9 cellular contexts compared by ENCODE assay signal in the genomic region with DNA sequence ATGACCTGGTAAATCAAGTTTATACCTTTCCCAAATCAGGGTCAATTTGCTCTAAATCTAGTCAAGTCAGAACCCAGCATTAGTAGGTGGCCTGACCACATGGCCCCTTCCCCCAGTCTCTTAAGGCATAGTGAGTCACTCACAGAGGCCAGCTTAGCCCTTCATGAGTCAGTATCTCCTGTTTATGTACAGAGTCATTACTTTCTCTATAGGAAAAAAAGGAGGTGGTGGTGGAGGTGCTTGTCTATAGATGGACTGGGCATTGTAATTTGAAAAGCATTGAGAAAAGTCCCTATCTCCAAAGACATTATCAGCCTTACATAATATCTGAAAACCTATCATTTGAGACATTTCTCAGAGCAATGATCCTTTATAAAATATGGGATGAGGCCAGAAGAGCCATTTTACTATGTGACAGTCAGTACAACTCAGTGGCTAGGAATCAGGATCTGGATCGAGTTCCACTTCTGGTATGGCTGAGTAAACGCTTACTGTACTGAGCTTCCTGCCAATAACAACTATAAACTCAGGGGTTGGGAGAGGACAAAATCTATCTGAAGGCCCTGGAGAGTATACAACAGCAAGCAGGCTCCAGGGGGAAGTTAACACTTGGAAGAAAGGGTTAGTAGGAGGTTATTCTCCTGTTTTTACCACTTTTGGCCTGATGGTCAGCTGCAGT. TPM values are rescaled to one million over a fixed set of nuclear protein-coding genes. Genes with fewer than 3 reads are reported as not detected.
DNase-seq lines count a peak whose midpoint lies in the region; ATAC-seq and TF ChIP-seq lines count a peak whose summit lies in the region.
"Had no signal": no experiment of that assay in that cellular context is flagged by ENCODE, and none has a peak within 500 bp of the region (broad histone marks: within the 10 kb centered on the region; RNA-seq: fewer than 3 reads in every experiment).

No MANE protein-coding gene starts in this region.

- peak overlapping the region; percentile 48 for H3K4me2 ChIP-seq in SK-N-SH

- peaks cover 20% of the 10 kb centered on the region for H3K27me3 Mint-ChIP-seq in activated T-cell treated with anti-CD3 and anti-CD28 coated beads, Interleukin-2, amount 50 U/mL, for 24 hours
- H3K27me3 Mint-ChIP-seq in type B pancreatic cell, result no peaks in the 10 kb centered on the region

- TF ChIP-seq CTCF in SK-N-SH (IDR thresholded peaks at IDR 0.05), result no peak
- TF ChIP-seq CTCF in fibroblast of the aortic adventitia (IDR thresholded peaks at IDR 0.05; ENCODE audit: insufficient read depth, low read length), result no peak
- TF ChIP-seq CTCF in type B pancreatic cell (conservative IDR thresholded peaks at IDR 0.05), result no peak

- peak overlapping the region in 1 of 2 experiments; percentile 100; a peak in 2 of 4 replicates for H3K27ac ChIP-seq in SK-N-SH (ENCODE audit: low read depth in 2 of 2, low read length in 1 of 2)

- H3K4me3 ChIP-seq in SK-N-SH (ENCODE audit: low read depth in 2 of 2, low read length in 1 of 2) (0 out of 4 replicates have a peak overlapping the region, but pooled peaks of 1 of the 2 experiments have one; percentile 24), fibroblast of the aortic adventitia (ENCODE audit: low read depth, low read length) (no peak overlapping the region)

- H3K9ac ChIP-seq in SK-N-SH, result peak overlapping the region; percentile 65

- peaks cover 16% of the 10 kb centered on the region; the same call in 1 of the 2 replicates for H3K9me3 ChIP-seq in SK-N-SH

- no peaks in the 10 kb centered on the region for H3K79me2 ChIP-seq in SK-N-SH (ENCODE audit: insufficient read depth)

- H3K4me1 Mint-ChIP-seq in activated T-cell treated with anti-CD3 and anti-CD28 coated beads, Interleukin-2, amount 50 U/mL, for 24 hours (ENCODE audit: low read depth), result peaks cover 10% of the 10 kb centered on the region
- H3K4me1 Mint-ChIP-seq in type B pancreatic cell (ENCODE audit: unreplicated experiment), result no peaks in the 10 kb centered on the region

- WGBS in SK-N-SH (ENCODE audit: low lambda C conversion rate), result 0% methylated on average over 2 of the region's 2 CpGs

- CTCF ChIA-PET in SK-N-SH (lab: Yijun Ruan, JAX), result no interaction called here

- no peak for TF ChIP-seq RAD21 in SK-N-SH (IDR thresholded peaks at IDR 0.05; ENCODE audit: low read length)

- POLR2A ChIA-PET in SK-N-SH (lab: Yijun Ruan, JAX), result no interaction called here

- no peaks in the 10 kb centered on the region for H3K27me3 ChIP-seq in SK-N-SH (ENCODE audit: insufficient read depth)

- peaks cover 32% of the 10 kb centered on the region for H3F3A ChIP-seq in SK-N-SH (replicated peaks; ENCODE audit: insufficient read depth)

- H3K9me2 ChIP-seq in SK-N-SH, result no peaks in the 10 kb centered on the region

- H2AFZ ChIP-seq in SK-N-SH (ENCODE audit: low read depth), result peak overlapping the region; percentile 80

- DNase-seq in activated T-cell treated with anti-CD3 and anti-CD28 coated beads, Interleukin-2, amount 50 U/mL, for 24 hours, result no peak
- DNase-seq in activated T-cell treated with anti-CD3 and anti-CD28 coated beads for 4 hours (no peak), SK-N-SH (no peak), fibroblast of the aortic adventitia (ENCODE audit: low read depth) (peak; percentile 99), type B pancreatic cell (ENCODE audit: extremely low spot score, unreplicated experiment) (no peak), T-helper 9 cell (no peak)
- DNase-seq: anterior cingulate cortex had no signal

- no peaks in the 10 kb centered on the region for H4K20me1 ChIP-seq in SK-N-SH (ENCODE audit: insufficient read depth)

- H3K27ac Mint-ChIP-seq in activated T-cell treated with anti-CD3 and anti-CD28 coated beads, Interleukin-2, amount 50 U/mL, for 24 hours, result peak overlapping the region; percentile 11
- H3K27ac Mint-ChIP-seq in type B pancreatic cell, result peak overlapping the region; percentile 18

- ATAC-seq in GM18907 (IDR thresholded peaks at IDR 0.05; ENCODE audit: unreplicated experiment), result no peak
- no peak for ATAC-seq in GM19397 (IDR thresholded peaks at IDR 0.05; ENCODE audit: unreplicated experiment)

- H3K4me1 ChIP-seq in SK-N-SH (ENCODE audit: control insufficient read depth in 1 of 2, insufficient read depth in 2 of 2, low read depth in 1 of 2, low read length in 1 of 2), result peaks cover 0 to 26% of the 10 kb centered on the region in 2 experiments; a peak in 2 of 4 replicates

- TF ChIP-seq EP300 in SK-N-SH (IDR thresholded peaks at IDR 0.05; ENCODE audit: borderline replicate concordance in 1 of 2, low read depth in 1 of 2, low read length in 1 of 2), result peak in 1 of 2 experiments; percentile 92; a peak in 2 of 4 replicates

- H3K9me3 Mint-ChIP-seq in activated T-cell treated with anti-CD3 and anti-CD28 coated beads, Interleukin-2, amount 50 U/mL, for 24 hours, result peaks cover 13% of the 10 kb centered on the region
- peaks cover 10% of the 10 kb centered on the region for H3K9me3 Mint-ChIP-seq in type B pancreatic cell

- peaks cover 0 to 17% of the 10 kb centered on the region in 2 experiments for H3K36me3 ChIP-seq in SK-N-SH (replicated peaks in 1 of 2; ENCODE audit: control insufficient read depth in 1 of 2, insufficient read depth in 2 of 2, low read length in 1 of 2)

- no peaks in the 10 kb centered on the region for H3K36me3 Mint-ChIP-seq in activated T-cell treated with anti-CD3 and anti-CD28 coated beads, Interleukin-2, amount 50 U/mL, for 24 hours (ENCODE audit: low read depth)
- H3K36me3 Mint-ChIP-seq in type B pancreatic cell, result peaks cover 3% of the 10 kb centered on the region

- H3K4me3 Mint-ChIP-seq in activated T-cell treated with anti-CD3 and anti-CD28 coated beads, Interleukin-2, amount 50 U/mL, for 24 hours, result no peak overlapping the region
- no peak overlapping the region for H3K4me3 Mint-ChIP-seq in type B pancreatic cell

TF ChIP-seq in SK-N-SH, 30 proteins besides CTCF, POLR2A, EP300 and RAD21 (continues in another document):
- TF ChIP-seq FOXM1 (IDR thresholded peaks at IDR 0.05; ENCODE audit: low read depth), result peak; percentile 72
- TF ChIP-seq TAF1 (IDR thresholded peaks at IDR 0.05; ENCODE audit: borderline replicate concordance, low read depth, low read length), result no peak
- no peak for TF ChIP-seq RCOR1 (IDR thresholded peaks at IDR 0.05; ENCODE audit: low read length)
- TF ChIP-seq, protein P1, sequence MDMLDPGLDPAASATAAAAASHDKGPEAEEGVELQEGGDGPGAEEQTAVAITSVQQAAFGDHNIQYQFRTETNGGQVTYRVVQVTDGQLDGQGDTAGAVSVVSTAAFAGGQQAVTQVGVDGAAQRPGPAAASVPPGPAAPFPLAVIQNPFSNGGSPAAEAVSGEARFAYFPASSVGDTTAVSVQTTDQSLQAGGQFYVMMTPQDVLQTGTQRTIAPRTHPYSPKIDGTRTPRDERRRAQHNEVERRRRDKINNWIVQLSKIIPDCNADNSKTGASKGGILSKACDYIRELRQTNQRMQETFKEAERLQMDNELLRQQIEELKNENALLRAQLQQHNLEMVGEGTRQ (IDR thresholded peaks at IDR 0.05; ENCODE audit: borderline replicate concordance, low read depth, low read length), result no peak
- TF ChIP-seq SIN3A (IDR thresholded peaks at IDR 0.05; ENCODE audit: borderline replicate concordance, low read depth, low read length), result no peak
- TF ChIP-seq, protein P2, sequence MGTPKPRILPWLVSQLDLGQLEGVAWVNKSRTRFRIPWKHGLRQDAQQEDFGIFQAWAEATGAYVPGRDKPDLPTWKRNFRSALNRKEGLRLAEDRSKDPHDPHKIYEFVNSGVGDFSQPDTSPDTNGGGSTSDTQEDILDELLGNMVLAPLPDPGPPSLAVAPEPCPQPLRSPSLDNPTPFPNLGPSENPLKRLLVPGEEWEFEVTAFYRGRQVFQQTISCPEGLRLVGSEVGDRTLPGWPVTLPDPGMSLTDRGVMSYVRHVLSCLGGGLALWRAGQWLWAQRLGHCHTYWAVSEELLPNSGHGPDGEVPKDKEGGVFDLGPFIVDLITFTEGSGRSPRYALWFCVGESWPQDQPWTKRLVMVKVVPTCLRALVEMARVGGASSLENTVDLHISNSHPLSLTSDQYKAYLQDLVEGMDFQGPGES (IDR thresholded peaks at IDR 0.05; ENCODE audit: low read depth, low read length), result no peak
- TF ChIP-seq YY1 (IDR thresholded peaks at IDR 0.05; ENCODE audit: low read depth), result peak; percentile 60; the same call in 1 of the 2 replicates
- TF ChIP-seq MXI1 (IDR thresholded peaks at IDR 0.05; ENCODE audit: low read depth, low read length), result no peak
- TF ChIP-seq CHD2 (IDR thresholded peaks at IDR 0.05; ENCODE audit: low read length, partially characterized antibody), result no peak
- TF ChIP-seq FOSL2 (IDR thresholded peaks at IDR 0.05; ENCODE audit: borderline replicate concordance, low read depth), result peak; percentile 98
- TF ChIP-seq TEAD4 (IDR thresholded peaks at IDR 0.05; ENCODE audit: borderline replicate concordance, insufficient read depth), result peak; percentile 27; the same call in 1 of the 2 replicates
- no peak; the same call in 1 of the 2 replicates for TF ChIP-seq POLR2AphosphoS5 (IDR thresholded peaks at IDR 0.05; ENCODE audit: low read depth, low read length)
- peak; percentile 9; the same call in 1 of the 2 replicates for TF ChIP-seq ELF1 (IDR thresholded peaks at IDR 0.05)
- TF ChIP-seq, protein P3, sequence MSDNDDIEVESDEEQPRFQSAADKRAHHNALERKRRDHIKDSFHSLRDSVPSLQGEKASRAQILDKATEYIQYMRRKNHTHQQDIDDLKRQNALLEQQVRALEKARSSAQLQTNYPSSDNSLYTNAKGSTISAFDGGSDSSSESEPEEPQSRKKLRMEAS (IDR thresholded peaks at IDR 0.05; ENCODE audit: low read depth), result peak; percentile 88
- no peak for TF ChIP-seq RFX5 (IDR thresholded peaks at IDR 0.05; ENCODE audit: low read length)
- TF ChIP-seq, protein P4, sequence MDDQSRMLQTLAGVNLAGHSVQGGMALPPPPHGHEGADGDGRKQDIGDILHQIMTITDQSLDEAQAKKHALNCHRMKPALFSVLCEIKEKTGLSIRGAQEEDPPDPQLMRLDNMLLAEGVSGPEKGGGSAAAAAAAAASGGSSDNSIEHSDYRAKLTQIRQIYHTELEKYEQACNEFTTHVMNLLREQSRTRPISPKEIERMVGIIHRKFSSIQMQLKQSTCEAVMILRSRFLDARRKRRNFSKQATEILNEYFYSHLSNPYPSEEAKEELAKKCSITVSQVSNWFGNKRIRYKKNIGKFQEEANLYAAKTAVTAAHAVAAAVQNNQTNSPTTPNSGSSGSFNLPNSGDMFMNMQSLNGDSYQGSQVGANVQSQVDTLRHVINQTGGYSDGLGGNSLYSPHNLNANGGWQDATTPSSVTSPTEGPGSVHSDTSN (IDR thresholded peaks at IDR 0.05), result peak; percentile 67; the same call in 1 of the 2 replicates

RNA-seq across cellular contexts. Expression of a gene that starts 22.5 kb away (rescaled TPM):
- 0.10 and 0.19 TPM in 2 replicates for polyA plus RNA-seq in SK-N-SH (2012; rRNA removed)
- 0.10 and 0.12 TPM in 2 replicates for polyA plus RNA-seq in SK-N-SH (2012; cell fraction: cytosol; rRNA removed)
- 0.04 and 0.11 TPM in 2 replicates for polyA plus RNA-seq in SK-N-SH (2012; cell fraction: nucleus; rRNA removed)
- total RNA-seq in fibroblast of the aortic adventitia (ENCODE audit: low replicate concordance) (8.4 TPM in 1 of 2 replicates, not detected in the other), type B pancreatic cell (ENCODE audit: low replicate concordance) (0.41 and 0.76 TPM in 2 replicates)
